1 cellular context compared by ENCODE assay signal in the genomic region with DNA sequence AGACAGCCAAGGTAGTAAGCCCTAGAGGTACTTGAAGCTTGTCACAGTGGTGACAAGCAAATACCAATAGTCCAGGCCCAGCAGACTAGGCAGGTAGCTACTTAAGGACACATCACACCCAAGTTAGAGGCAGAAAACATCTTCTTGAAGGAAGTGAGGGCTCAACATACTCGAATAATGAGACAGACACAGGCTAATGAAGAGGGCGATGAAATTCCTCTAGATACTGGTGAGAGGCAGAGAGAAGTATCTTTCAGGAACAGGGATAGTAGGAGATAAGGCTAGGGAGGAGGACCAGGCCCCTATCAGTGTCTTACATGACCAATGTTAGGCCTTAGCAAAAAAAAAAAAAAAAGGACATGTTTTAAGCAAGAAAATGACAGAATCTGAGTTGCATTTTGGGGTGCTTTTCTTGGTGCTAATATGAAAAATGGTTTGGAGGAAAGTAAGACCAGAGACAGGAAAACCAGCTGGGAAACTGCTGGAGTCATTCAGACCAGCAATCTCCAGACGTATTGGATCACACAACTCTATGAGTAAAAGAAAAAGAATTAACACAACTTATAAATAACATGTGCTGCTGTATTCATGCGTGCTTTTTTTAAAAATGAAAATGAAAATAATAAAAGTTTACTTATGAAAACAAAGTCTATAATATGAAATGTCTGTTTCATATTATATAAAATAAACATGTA.
TF ChIP-seq lines count a peak whose summit lies in the region.

No MANE protein-coding gene starts in this region.

TF ChIP-seq in SK-N-SH, 30 proteins besides CTCF, POLR2A, EP300 and RAD21:
- TF ChIP-seq NRF1 (IDR thresholded peaks at IDR 0.05; ENCODE audit: low read depth, low read length) (no peak), RCOR1 (IDR thresholded peaks at IDR 0.05; ENCODE audit: low read length) (no peak), MEF2A (IDR thresholded peaks at IDR 0.05; ENCODE audit: borderline replicate concordance, low read depth) (no peak), FOSL2 (IDR thresholded peaks at IDR 0.05; ENCODE audit: borderline replicate concordance, low read depth) (no peak), EZH2phosphoT487 (IDR thresholded peaks at IDR 0.05; ENCODE audit: borderline replicate concordance, low read depth) (no peak), NFIC (IDR thresholded peaks at IDR 0.05; ENCODE audit: borderline replicate concordance) (no peak), ELF1 (IDR thresholded peaks at IDR 0.05) (no peak), TCF12 (IDR thresholded peaks at IDR 0.05) (no peak), TAF1 (IDR thresholded peaks at IDR 0.05; ENCODE audit: borderline replicate concordance, low read depth, low read length) (no peak), SIN3A (IDR thresholded peaks at IDR 0.05; ENCODE audit: borderline replicate concordance, low read depth, low read length) (no peak), CHD2 (IDR thresholded peaks at IDR 0.05; ENCODE audit: low read length, partially characterized antibody) (no peak), FOXJ3 (CRISPR knock-in tag; IDR thresholded peaks at IDR 0.05) (no peak), MXI1 (IDR thresholded peaks at IDR 0.05; ENCODE audit: low read depth, low read length) (no peak)
- TF ChIP-seq, protein P1, sequence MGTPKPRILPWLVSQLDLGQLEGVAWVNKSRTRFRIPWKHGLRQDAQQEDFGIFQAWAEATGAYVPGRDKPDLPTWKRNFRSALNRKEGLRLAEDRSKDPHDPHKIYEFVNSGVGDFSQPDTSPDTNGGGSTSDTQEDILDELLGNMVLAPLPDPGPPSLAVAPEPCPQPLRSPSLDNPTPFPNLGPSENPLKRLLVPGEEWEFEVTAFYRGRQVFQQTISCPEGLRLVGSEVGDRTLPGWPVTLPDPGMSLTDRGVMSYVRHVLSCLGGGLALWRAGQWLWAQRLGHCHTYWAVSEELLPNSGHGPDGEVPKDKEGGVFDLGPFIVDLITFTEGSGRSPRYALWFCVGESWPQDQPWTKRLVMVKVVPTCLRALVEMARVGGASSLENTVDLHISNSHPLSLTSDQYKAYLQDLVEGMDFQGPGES (IDR thresholded peaks at IDR 0.05; ENCODE audit: low read depth, low read length) = no peak
- TF ChIP-seq, protein P2, sequence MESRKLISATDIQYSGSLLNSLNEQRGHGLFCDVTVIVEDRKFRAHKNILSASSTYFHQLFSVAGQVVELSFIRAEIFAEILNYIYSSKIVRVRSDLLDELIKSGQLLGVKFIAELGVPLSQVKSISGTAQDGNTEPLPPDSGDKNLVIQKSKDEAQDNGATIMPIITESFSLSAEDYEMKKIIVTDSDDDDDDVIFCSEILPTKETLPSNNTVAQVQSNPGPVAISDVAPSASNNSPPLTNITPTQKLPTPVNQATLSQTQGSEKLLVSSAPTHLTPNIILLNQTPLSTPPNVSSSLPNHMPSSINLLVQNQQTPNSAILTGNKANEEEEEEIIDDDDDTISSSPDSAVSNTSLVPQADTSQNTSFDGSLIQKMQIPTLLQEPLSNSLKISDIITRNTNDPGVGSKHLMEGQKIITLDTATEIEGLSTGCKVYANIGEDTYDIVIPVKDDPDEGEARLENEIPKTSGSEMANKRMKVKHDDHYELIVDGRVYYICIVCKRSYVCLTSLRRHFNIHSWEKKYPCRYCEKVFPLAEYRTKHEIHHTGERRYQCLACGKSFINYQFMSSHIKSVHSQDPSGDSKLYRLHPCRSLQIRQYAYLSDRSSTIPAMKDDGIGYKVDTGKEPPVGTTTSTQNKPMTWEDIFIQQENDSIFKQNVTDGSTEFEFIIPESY (IDR thresholded peaks at IDR 0.05; ENCODE audit: borderline replicate concordance, low read depth) = no peak
- TF ChIP-seq, protein P3, sequence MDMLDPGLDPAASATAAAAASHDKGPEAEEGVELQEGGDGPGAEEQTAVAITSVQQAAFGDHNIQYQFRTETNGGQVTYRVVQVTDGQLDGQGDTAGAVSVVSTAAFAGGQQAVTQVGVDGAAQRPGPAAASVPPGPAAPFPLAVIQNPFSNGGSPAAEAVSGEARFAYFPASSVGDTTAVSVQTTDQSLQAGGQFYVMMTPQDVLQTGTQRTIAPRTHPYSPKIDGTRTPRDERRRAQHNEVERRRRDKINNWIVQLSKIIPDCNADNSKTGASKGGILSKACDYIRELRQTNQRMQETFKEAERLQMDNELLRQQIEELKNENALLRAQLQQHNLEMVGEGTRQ (IDR thresholded peaks at IDR 0.05; ENCODE audit: borderline replicate concordance, low read depth, low read length) = no peak
- TF ChIP-seq, protein P4, sequence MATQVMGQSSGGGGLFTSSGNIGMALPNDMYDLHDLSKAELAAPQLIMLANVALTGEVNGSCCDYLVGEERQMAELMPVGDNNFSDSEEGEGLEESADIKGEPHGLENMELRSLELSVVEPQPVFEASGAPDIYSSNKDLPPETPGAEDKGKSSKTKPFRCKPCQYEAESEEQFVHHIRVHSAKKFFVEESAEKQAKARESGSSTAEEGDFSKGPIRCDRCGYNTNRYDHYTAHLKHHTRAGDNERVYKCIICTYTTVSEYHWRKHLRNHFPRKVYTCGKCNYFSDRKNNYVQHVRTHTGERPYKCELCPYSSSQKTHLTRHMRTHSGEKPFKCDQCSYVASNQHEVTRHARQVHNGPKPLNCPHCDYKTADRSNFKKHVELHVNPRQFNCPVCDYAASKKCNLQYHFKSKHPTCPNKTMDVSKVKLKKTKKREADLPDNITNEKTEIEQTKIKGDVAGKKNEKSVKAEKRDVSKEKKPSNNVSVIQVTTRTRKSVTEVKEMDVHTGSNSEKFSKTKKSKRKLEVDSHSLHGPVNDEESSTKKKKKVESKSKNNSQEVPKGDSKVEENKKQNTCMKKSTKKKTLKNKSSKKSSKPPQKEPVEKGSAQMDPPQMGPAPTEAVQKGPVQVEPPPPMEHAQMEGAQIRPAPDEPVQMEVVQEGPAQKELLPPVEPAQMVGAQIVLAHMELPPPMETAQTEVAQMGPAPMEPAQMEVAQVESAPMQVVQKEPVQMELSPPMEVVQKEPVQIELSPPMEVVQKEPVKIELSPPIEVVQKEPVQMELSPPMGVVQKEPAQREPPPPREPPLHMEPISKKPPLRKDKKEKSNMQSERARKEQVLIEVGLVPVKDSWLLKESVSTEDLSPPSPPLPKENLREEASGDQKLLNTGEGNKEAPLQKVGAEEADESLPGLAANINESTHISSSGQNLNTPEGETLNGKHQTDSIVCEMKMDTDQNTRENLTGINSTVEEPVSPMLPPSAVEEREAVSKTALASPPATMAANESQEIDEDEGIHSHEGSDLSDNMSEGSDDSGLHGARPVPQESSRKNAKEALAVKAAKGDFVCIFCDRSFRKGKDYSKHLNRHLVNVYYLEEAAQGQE (IDR thresholded peaks at IDR 0.05; ENCODE audit: low read depth, low read length) = no peak
